In the genomic region with DNA sequence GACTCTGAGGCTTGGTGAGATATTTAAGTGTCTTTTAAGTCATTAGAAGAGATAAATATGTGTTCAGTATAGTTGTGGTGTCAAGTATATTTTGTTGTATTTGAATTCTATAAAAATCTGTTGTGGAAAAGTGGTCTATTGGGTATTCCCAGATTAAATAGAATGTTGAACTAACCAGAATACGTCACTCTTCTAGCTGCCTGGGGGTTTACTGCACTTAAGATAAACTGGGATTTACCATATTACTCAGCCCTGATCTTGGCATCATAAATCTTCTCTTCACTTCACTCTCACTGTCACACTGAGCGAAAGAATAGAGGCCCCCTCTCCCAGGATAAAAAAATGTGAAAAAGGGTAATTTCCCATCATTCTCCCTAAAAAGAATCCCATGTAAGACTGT, we compare ENCODE assay signal across 16 cellular contexts.
"Had no signal": no experiment of that assay in that cellular context is flagged by ENCODE, and none has a peak within 500 bp of the region (broad histone marks: within the 10 kb centered on the region; RNA-seq: fewer than 3 reads in every experiment).

No MANE protein-coding gene starts in this region.

- H3K27ac Mint-ChIP-seq: T-helper 2 cell treated with Interferon-gamma antibody and Interleukin-4, amounts not matched to agents 5 μg/mL and 100 μg/mL, for 36 hours had no signal

- H3K36me3 ChIP-seq: cardiac muscle cell, neutrophil, pancreas had no signal

- ATAC-seq: activated T-helper 17 cell treated with anti-CD3 and anti-CD28 coated beads, Interleukin-2, amount 50 U/mL, for 72 hours; natural killer cell; pancreas; sciatic nerve had no signal

- H3K9me3 ChIP-seq: neutrophil, pancreas had no signal

- H3K27ac ChIP-seq: cardiac muscle cell, neutrophil, pancreas, spleen had no signal

- H3K9me3 Mint-ChIP-seq: natural killer cell; T-helper 2 cell treated with Interferon-gamma antibody and Interleukin-4, amounts not matched to agents 5 μg/mL and 100 μg/mL, for 36 hours had no signal

- H3K27me3 ChIP-seq: cardiac muscle cell, neutrophil, pancreas, spleen had no signal

- H3K4me3 ChIP-seq: cardiac muscle cell, pancreas, spleen had no signal

- DNase-seq: activated CD4-positive, alpha-beta T cell treated with anti-CD3 and anti-CD28 coated beads, Interleukin-2, amount 50 U/mL, for 48 hours; activated naive CD4-positive, alpha-beta T cell treated with anti-CD3 and anti-CD28 coated beads, Interleukin-2, amount 50 U/mL, for 16 hours; amygdala; dermis blood vessel endothelial cell; natural killer cell; pancreas; spleen; stimulated activated CD4-positive, alpha-beta T cell treated with anti-CD3 and anti-CD28 coated beads, Interleukin-4, amount 100 ng/mL, for 4 hours; stimulated activated naive CD4-positive, alpha-beta T cell treated with Interleukin-2 at 50 U/mL for 16 hours; SW 1271; trophoblast cell had no signal

- H3K36me3 Mint-ChIP-seq: natural killer cell had no signal

- H3K4me3 Mint-ChIP-seq: natural killer cell; T-helper 2 cell treated with Interferon-gamma antibody and Interleukin-4, amounts not matched to agents 5 μg/mL and 100 μg/mL, for 36 hours had no signal

- H3K27me3 Mint-ChIP-seq: activated T-helper 17 cell treated with anti-CD3 and anti-CD28 coated beads, Interleukin-2, amount 50 U/mL, for 72 hours had no signal
